In the genomic region with DNA sequence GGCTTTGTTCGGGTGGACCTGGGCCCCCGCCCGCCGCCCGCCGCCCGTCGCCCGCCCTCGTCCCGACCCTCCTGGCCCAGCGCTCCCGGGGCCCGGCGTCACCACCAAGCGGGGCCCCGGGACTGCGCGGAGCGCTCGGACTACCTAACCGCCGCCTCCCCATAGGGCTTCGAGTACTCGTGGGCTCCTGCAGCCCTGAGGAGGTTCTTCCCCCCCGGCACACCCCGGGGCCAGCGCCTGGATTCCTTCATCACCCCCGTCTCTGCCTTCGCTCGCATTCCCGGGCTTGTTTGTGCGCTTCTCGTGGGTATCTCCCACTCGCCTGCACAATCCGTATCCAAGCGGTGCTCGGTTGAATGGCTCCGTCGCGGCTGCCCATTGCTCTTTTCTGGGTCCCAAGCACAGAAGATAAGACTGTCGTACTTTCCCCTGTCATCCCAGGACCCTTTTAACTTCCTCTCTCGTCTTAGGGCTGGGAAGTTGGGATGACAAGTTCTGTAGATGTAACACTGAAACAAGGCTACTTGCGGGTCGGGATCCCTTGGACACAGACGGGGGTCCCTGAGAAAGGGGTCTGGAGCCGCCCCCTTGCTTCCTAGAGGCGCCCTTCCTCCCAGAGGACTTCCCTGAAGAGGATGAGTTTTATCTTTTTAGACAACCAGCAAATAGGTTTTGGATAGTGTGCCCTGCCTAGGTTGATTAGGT, we compare ENCODE assay signal across 8 cellular contexts. TPM values are rescaled to one million over a fixed set of nuclear protein-coding genes. Genes with fewer than 3 reads are reported as not detected.
A peak's percentile ranks its signal among the peaks of the same experiment; 100 is the strongest.
DNase-seq lines count a peak whose midpoint lies in the region; ATAC-seq and FAIRE-seq lines count a peak whose summit lies in the region.

No MANE protein-coding gene starts in this region.

- peak overlapping the region; percentile 92 for H3K4me3 ChIP-seq in Jurkat, Clone E6-1 (ENCODE audit: low read length)
- peak overlapping the region; percentile 94 for H3K4me3 ChIP-seq in neuron (ENCODE audit: low read length)

- FAIRE-seq in frontal cortex (lab: Jason Lieb, UNC), result no peak

- H3K27me3 ChIP-seq in neuron (ENCODE audit: insufficient read depth, low read length), result no peaks in the 10 kb centered on the region

- peak; percentile 50 for ATAC-seq in GM21825 (IDR thresholded peaks at IDR 0.05; ENCODE audit: unreplicated experiment)

- DNase-seq in NCI-H345 (lab: John Stamatoyannopoulos, UW), result peak; percentile 13
- no peak for DNase-seq in NCI-H345 treated with DMSO at 0.1 percent for 48 hours (lab: John Stamatoyannopoulos, UW; ENCODE audit: unreplicated experiment)
- DNase-seq in Jurkat, Clone E6-1 (ENCODE audit: low read depth, low spot score), result no peak
- peak; percentile 64 for DNase-seq in activated CD8-positive, alpha-beta memory T cell treated with anti-CD3 and anti-CD28 coated beads, Interleukin-2, amount 50 U/mL, for 48 hours
- DNase-seq in frontal cortex (ENCODE audit: low spot score in 2 of 2), result peak; percentile 30 to 40
- DNase-seq in islet precursor cell, result no peak

- H3K36me3 ChIP-seq in neuron (ENCODE audit: insufficient read depth, low read length), result peaks cover 25% of the 10 kb centered on the region

- H3K9me3 ChIP-seq in neuron (ENCODE audit: low read length), result peaks cover 18% of the 10 kb centered on the region

- H2AFZ ChIP-seq in neuron (ENCODE audit: low read depth, low read length), result peak overlapping the region; percentile 41

- peaks cover 13% of the 10 kb centered on the region for H3K4me1 ChIP-seq in neuron (ENCODE audit: insufficient read depth, low read length)

RNA-seq across cellular contexts. Expression of a gene that starts 0.6 kb away (rescaled TPM):
- 12.5 TPM for polyA plus RNA-seq in Jurkat, Clone E6-1 (2012; ENCODE audit: insufficient read depth, insufficient read length)
- total RNA-seq in frontal cortex, result 26.1 TPM

Comparison
In these comparisons a context has a peak if more than half of its experiments do, and no peak if none do; other contexts are left out.
1. DNase-seq: peak in NCI-H345 (single experiment), activated CD8-positive, alpha-beta memory T cell treated with anti-CD3 and anti-CD28 coated beads, Interleukin-2, amount 50 U/mL, for 48 hours (single experiment) and frontal cortex (2 of 2); none in NCI-H345 treated with DMSO at 0.1 percent for 48 hours (single experiment), Jurkat, Clone E6-1 (single experiment) and islet precursor cell (single experiment).